ENCODE assay signal across 29 cellular contexts in genomic region chr18:75868031-75868430, GRCh38.
"Had no signal": no experiment of that assay in that cellular context is flagged by ENCODE, and none has a peak within 500 bp of the region (broad histone marks: within the 10 kb centered on the region; RNA-seq: fewer than 3 reads in every experiment).

No MANE protein-coding gene starts in this region.

- H3K4me2 ChIP-seq: KMS-11, SK-N-SH had no signal

- H3K27me3 ChIP-seq: adrenal gland, breast epithelium, Peyer's patch, SJCRH30 had no signal

- DNase-seq: activated CD4-positive, alpha-beta memory T cell treated with anti-CD3 and anti-CD28 coated beads, Interleukin-2, amount 10 ng/mL, durations not matched to agents 7 days and 5 days; activated CD4-positive, alpha-beta T cell treated with anti-CD3 and anti-CD28 coated beads for 36 hours; activated CD4-positive, alpha-beta T cell treated with anti-CD3 and anti-CD28 coated beads, Interleukin-2, amount 50 U/mL, for 1 hour; activated gamma-delta T cell; activated naive CD4-positive, alpha-beta T cell treated with anti-CD3 and anti-CD28 coated beads, Interleukin-2, amount 50 U/mL, for 16 hours; activated naive CD8-positive, alpha-beta T cell treated with anti-CD3 and anti-CD28 coated beads, Interleukin-2, amount 10 ng/mL, durations not matched to agents 7 days and 5 days; activated T-cell treated with anti-CD3 and anti-CD28 coated beads for 4 hours; activated T-cell treated with anti-CD3 and anti-CD28 coated beads, Interleukin-2, amount 50 U/mL, for 48 hours; adrenal gland; aorta; caudate nucleus; NCI-H1092; NCI-H1417; NCI-H1930; NCI-H2107; NCI-H2171 treated with DMSO at 0.1 percent for 48 hours; NCI-H345; NCI-H510A; NCI-H526 treated with DMSO at 0.1 percent for 48 hours; Peyer's patch; Right ventricle myocardium superior; SJCRH30; SK-N-SH; T-helper 1 cell had no signal

- H3K27ac ChIP-seq: adrenal gland, breast epithelium, KMS-11, RWPE1, SJCRH30, VCaP had no signal

- H3K9ac ChIP-seq: KMS-11, SK-N-SH had no signal

- H3K36me3 ChIP-seq: adrenal gland, breast epithelium, Peyer's patch, SJCRH30 had no signal

- H3K4me1 Mint-ChIP-seq: activated CD4-positive, alpha-beta memory T cell treated with anti-CD3 and anti-CD28 coated beads, Interleukin-2, amount 10 ng/mL, durations not matched to agents 7 days and 5 days; activated CD4-positive, alpha-beta T cell treated with anti-CD3 and anti-CD28 coated beads for 36 hours; activated naive CD8-positive, alpha-beta T cell treated with anti-CD3 and anti-CD28 coated beads, Interleukin-2, amount 10 ng/mL, durations not matched to agents 7 days and 5 days; activated T-helper 17 cell treated with anti-CD3 and anti-CD28 coated beads, Interleukin-2, amount 50 U/mL, for 72 hours had no signal

- H3K36me3 Mint-ChIP-seq: activated naive CD8-positive, alpha-beta T cell treated with anti-CD3 and anti-CD28 coated beads, Interleukin-2, amount 10 ng/mL, durations not matched to agents 7 days and 5 days had no signal

- H3K9me3 Mint-ChIP-seq: activated CD4-positive, alpha-beta memory T cell treated with anti-CD3 and anti-CD28 coated beads, Interleukin-2, amount 10 ng/mL, durations not matched to agents 7 days and 5 days; activated naive CD8-positive, alpha-beta T cell treated with anti-CD3 and anti-CD28 coated beads, Interleukin-2, amount 10 ng/mL, durations not matched to agents 7 days and 5 days; activated T-helper 17 cell treated with anti-CD3 and anti-CD28 coated beads, Interleukin-2, amount 50 U/mL, for 72 hours had no signal

- H3K4me1 ChIP-seq: adrenal gland, breast epithelium, Peyer's patch, SJCRH30 had no signal

- H3K9me3 ChIP-seq: adrenal gland, breast epithelium, Peyer's patch, SJCRH30, SK-N-SH had no signal

- H3K27ac Mint-ChIP-seq: activated CD4-positive, alpha-beta memory T cell treated with anti-CD3 and anti-CD28 coated beads, Interleukin-2, amount 10 ng/mL, durations not matched to agents 7 days and 5 days; activated CD4-positive, alpha-beta T cell treated with anti-CD3 and anti-CD28 coated beads for 36 hours; activated naive CD8-positive, alpha-beta T cell treated with anti-CD3 and anti-CD28 coated beads, Interleukin-2, amount 10 ng/mL, durations not matched to agents 7 days and 5 days; activated T-helper 17 cell treated with anti-CD3 and anti-CD28 coated beads, Interleukin-2, amount 50 U/mL, for 72 hours had no signal

- H3K4me3 Mint-ChIP-seq: activated CD4-positive, alpha-beta memory T cell treated with anti-CD3 and anti-CD28 coated beads, Interleukin-2, amount 10 ng/mL, durations not matched to agents 7 days and 5 days; activated CD4-positive, alpha-beta T cell treated with anti-CD3 and anti-CD28 coated beads for 36 hours; activated naive CD8-positive, alpha-beta T cell treated with anti-CD3 and anti-CD28 coated beads, Interleukin-2, amount 10 ng/mL, durations not matched to agents 7 days and 5 days; activated T-helper 17 cell treated with anti-CD3 and anti-CD28 coated beads, Interleukin-2, amount 50 U/mL, for 72 hours had no signal

- H3K4me3 ChIP-seq: adrenal gland, breast epithelium, Peyer's patch, SJCRH30 had no signal

- ATAC-seq: activated CD4-positive, alpha-beta T cell treated with anti-CD3 and anti-CD28 coated beads for 36 hours; activated T-helper 17 cell treated with anti-CD3 and anti-CD28 coated beads, Interleukin-2, amount 50 U/mL, for 72 hours had no signal

- H3K27me3 Mint-ChIP-seq: activated CD4-positive, alpha-beta memory T cell treated with anti-CD3 and anti-CD28 coated beads, Interleukin-2, amount 10 ng/mL, durations not matched to agents 7 days and 5 days had no signal
